38 cellular contexts compared by ENCODE assay signal in genomic region chr17:37050905-37051304, GRCh38.
A peak's percentile ranks its signal among the peaks of the same experiment; 100 is the strongest.
DNase-seq lines count a peak whose midpoint lies in the region; ATAC-seq and TF ChIP-seq lines count a peak whose summit lies in the region.
"Had no signal": no experiment of that assay in that cellular context is flagged by ENCODE, and none has a peak within 500 bp of the region (broad histone marks: within the 10 kb centered on the region; RNA-seq: fewer than 3 reads in every experiment).

No MANE protein-coding gene starts in this region.

- H3K4me3 ChIP-seq in PC-3 (ENCODE audit: low read length) (no peak overlapping the region), epithelial cell of esophagus (ENCODE audit: low read length) (no peak overlapping the region)
- H3K4me3 ChIP-seq: A549, HAP-1, heart left ventricle, lung, mucosa of descending colon, tibial nerve had no signal

- DNase-seq in Daoy (ENCODE audit: low read depth) (peak; percentile 29), PC-3 (peak; percentile 6), epithelial cell of esophagus (ENCODE audit: low read depth) (peak; percentile 54), COR-L47 (lab: John Stamatoyannopoulos, UW) (no peak)
- DNase-seq in activated CD4-positive, alpha-beta T cell treated with anti-CD3 and anti-CD28 coated beads for 48 hours: no peak
- DNase-seq: activated CD4-positive, alpha-beta T cell treated with anti-CD3 and anti-CD28 coated beads for 36 hours; activated CD8-positive, alpha-beta T cell treated with anti-CD3 and anti-CD28 coated beads, Interleukin-2, amount 10 ng/mL, durations not matched to agents 7 days and 5 days; activated effector memory CD4-positive, alpha-beta T cell treated with Interleukin-2 at 50 U/mL for 16 hours; AML-193; aorta; CD4-positive, CD25-positive, alpha-beta regulatory T cell; DND-41; foreskin melanocyte; heart left ventricle; Karpas-422; natural killer cell; NCI-H2107; NCI-H446; NCI-H748 treated with DMSO at 0.1 percent for 48 hours; occipital lobe; SIG-M5; stimulated activated CD4-positive, alpha-beta T cell treated with anti-CD3 and anti-CD28 coated beads, Interleukin-15, amount 100 ng/mL, for 24 hours; stimulated activated CD4-positive, alpha-beta T cell treated with anti-CD3 and anti-CD28 coated beads, Interleukin-4, amount 100 ng/mL, for 4 hours; SW 1271; T-helper 9 cell had no signal

- no peak overlapping the region for H2AFZ ChIP-seq in PC-3 (ENCODE audit: low read length)

- peak overlapping the region in 2 of 3 experiments; percentile 83 to 96 for H3K27ac Mint-ChIP-seq in nephron
- H3K27ac Mint-ChIP-seq: activated CD4-positive, alpha-beta T cell treated with anti-CD3 and anti-CD28 coated beads for 36 hours; activated CD8-positive, alpha-beta T cell treated with anti-CD3 and anti-CD28 coated beads, Interleukin-2, amount 10 ng/mL, durations not matched to agents 7 days and 5 days; activated naive CD8-positive, alpha-beta T cell; natural killer cell had no signal

- no peaks in the 10 kb centered on the region for H3K9me3 Mint-ChIP-seq in nephron
- H3K9me3 Mint-ChIP-seq: CD4-positive, CD25-positive, alpha-beta regulatory T cell; central memory CD8-positive, alpha-beta T cell; natural killer cell had no signal

- H3K4me2 ChIP-seq in PC-3 (ENCODE audit: low read length): no peak overlapping the region
- H3K4me2 ChIP-seq: A549 had no signal

- no TSS peak for BruUV-seq in PC-3 (replicated peaks; lab: Mats Ljungman, UMichigan)

- H3K36me3 Mint-ChIP-seq in nephron (ENCODE audit: low read depth): peaks cover 12% of the 10 kb centered on the region
- H3K36me3 Mint-ChIP-seq: natural killer cell had no signal

- H3F3A ChIP-seq in PC-3 (ENCODE audit: low read length, unreplicated experiment): no peaks in the 10 kb centered on the region

- peaks cover 8% of the 10 kb centered on the region for H3K27me3 Mint-ChIP-seq in nephron (ENCODE audit: low read depth)
- H3K27me3 Mint-ChIP-seq: activated CD4-positive, alpha-beta T cell treated with anti-CD3 and anti-CD28 coated beads for 36 hours; activated naive CD8-positive, alpha-beta T cell; CD4-positive, CD25-positive, alpha-beta regulatory T cell; central memory CD8-positive, alpha-beta T cell had no signal

- H3K9me2 ChIP-seq in PC-3 (replicated peaks; ENCODE audit: low read length): no peaks in the 10 kb centered on the region

- H3K9ac ChIP-seq in PC-3 (ENCODE audit: low read length): no peak overlapping the region

- no peak for ATAC-seq in PC-3
- ATAC-seq in GM18858 (IDR thresholded peaks at IDR 0.05; ENCODE audit: unreplicated experiment): no peak
- ATAC-seq in HG02852 (IDR thresholded peaks at IDR 0.05; ENCODE audit: unreplicated experiment): no peak
- ATAC-seq: A549; activated CD4-positive, alpha-beta T cell treated with anti-CD3 and anti-CD28 coated beads for 36 hours; activated CD8-positive, alpha-beta T cell treated with anti-CD3 and anti-CD28 coated beads, Interleukin-2, amount 10 ng/mL, durations not matched to agents 7 days and 5 days; esophagus mucosa; heart left ventricle; natural killer cell had no signal

- no peaks in the 10 kb centered on the region for H4K20me1 ChIP-seq in PC-3 (ENCODE audit: low read length)

- H3K4me3 Mint-ChIP-seq in nephron: no peak overlapping the region
- H3K4me3 Mint-ChIP-seq: activated CD4-positive, alpha-beta T cell treated with anti-CD3 and anti-CD28 coated beads for 36 hours; activated CD8-positive, alpha-beta T cell treated with anti-CD3 and anti-CD28 coated beads, Interleukin-2, amount 10 ng/mL, durations not matched to agents 7 days and 5 days; activated naive CD8-positive, alpha-beta T cell; CD4-positive, CD25-positive, alpha-beta regulatory T cell; central memory CD8-positive, alpha-beta T cell; natural killer cell had no signal

- POLR2A ChIA-PET in PC-3 (lab: Charles Lee; ENCODE audit: unreplicated experiment): no interaction called here

- no peak overlapping the region for H3K27ac ChIP-seq in PC-3 (ENCODE audit: low read length)
- H3K27ac ChIP-seq: A549, heart left ventricle, HL-60, tibial nerve, VCaP had no signal

- TF ChIP-seq CTCF in PC-3 (conservative IDR thresholded peaks at IDR 0.05; ENCODE audit: low read depth, low read length): no peak
- no peak for TF ChIP-seq CTCF in epithelial cell of esophagus (IDR thresholded peaks at IDR 0.05; ENCODE audit: insufficient read depth, low read depth, low read length, missing control alignments)
- no peak for TF ChIP-seq CTCF in nephron (IDR thresholded peaks at IDR 0.05; ENCODE audit: unreplicated experiment in 3 of 3)

- no peaks in the 10 kb centered on the region for H3K4me1 ChIP-seq in PC-3 (ENCODE audit: insufficient read depth, low read length)
- H3K4me1 ChIP-seq: A549, heart left ventricle had no signal

- peaks cover 40% of the 10 kb centered on the region for H3K4me1 Mint-ChIP-seq in nephron

- intact Hi-C loops in PC-3 (cut with micrococcal nuclease): no loop called here

- no peaks in the 10 kb centered on the region for H3K9me3 ChIP-seq in PC-3 (ENCODE audit: low read length)
- H3K9me3 ChIP-seq: A549, HAP-1, heart left ventricle, mucosa of descending colon, tibial nerve had no signal

- H3K79me2 ChIP-seq in PC-3 (ENCODE audit: low read length): no peaks in the 10 kb centered on the region

- no peaks in the 10 kb centered on the region for H3K27me3 ChIP-seq in PC-3 (ENCODE audit: low read length)
- H3K27me3 ChIP-seq: heart left ventricle, tibial nerve had no signal

- H3K36me3 ChIP-seq in PC-3 (ENCODE audit: low read depth, low read length): no peaks in the 10 kb centered on the region; the same call in 1 of the 2 replicates

- CTCF ChIA-PET in PC-3 (lab: Charles Lee): no interaction called here

Comparison
In these comparisons a context has a peak if more than half of its experiments do, and no peak if none do; other contexts are left out.
1. DNase-seq: peak in Daoy (single experiment), PC-3 (single experiment) and epithelial cell of esophagus (single experiment); none in COR-L47 (single experiment) and activated CD4-positive, alpha-beta T cell treated with anti-CD3 and anti-CD28 coated beads for 48 hours (single experiment).